In genomic region chr2:170764880-170765261, GRCh38 we compare ENCODE assay signal across 1 cellular context.
TF ChIP-seq lines count a peak whose summit lies in the region.

No MANE protein-coding gene starts in this region.

TF ChIP-seq in GM12878, 131 proteins besides CTCF, POLR2A, EP300 and RAD21:
- TF ChIP-seq JUNB (IDR thresholded peaks at IDR 0.05), result no peak
- no peak for TF ChIP-seq EGR1 (IDR thresholded peaks at IDR 0.05; ENCODE audit: borderline replicate concordance in 1 of 2, low read depth in 2 of 2, low read length in 2 of 2)
- TF ChIP-seq NKRF (conservative IDR thresholded peaks at IDR 0.05), result no peak
- no peak for TF ChIP-seq POLR2AphosphoS5 (IDR thresholded peaks at IDR 0.05; ENCODE audit: low read length)
- TF ChIP-seq FOS (IDR thresholded peaks at IDR 0.05; ENCODE audit: borderline replicate concordance, extremely low read depth, insufficient read length), result no peak
- no peak for TF ChIP-seq ZZZ3 (IDR thresholded peaks at IDR 0.05; ENCODE audit: control insufficient read depth, insufficient read length, low read depth)
- TF ChIP-seq NR2C2 (IDR thresholded peaks at IDR 0.05; ENCODE audit: borderline replicate concordance, control insufficient read depth, insufficient read length, low read depth), result no peak
- TF ChIP-seq SPI1 (IDR thresholded peaks at IDR 0.05; ENCODE audit: borderline replicate concordance, insufficient read depth, low read depth, low read length), result no peak
- TF ChIP-seq ETV6 (conservative IDR thresholded peaks at IDR 0.05 in 1 of 2, IDR thresholded peaks at IDR 0.05 in 1 of 2; ENCODE audit: borderline replicate concordance in 1 of 2, low read depth in 1 of 2), result no peak
- TF ChIP-seq CREM (IDR thresholded peaks at IDR 0.05; ENCODE audit: low read depth), result no peak
- no peak for TF ChIP-seq SREBF1 (IDR thresholded peaks at IDR 0.05; ENCODE audit: low read length)
- TF ChIP-seq GABPA (IDR thresholded peaks at IDR 0.05; ENCODE audit: low read depth), result no peak
- no peak for TF ChIP-seq CHD1 (IDR thresholded peaks at IDR 0.05; ENCODE audit: low read depth, low read length)
- no peak for TF ChIP-seq STAT1 (conservative IDR thresholded peaks at IDR 0.05)
- no peak for TF ChIP-seq SP1 (IDR thresholded peaks at IDR 0.05; ENCODE audit: low read depth, low read length)
